6 cellular contexts compared by ENCODE assay signal in the genomic region with DNA sequence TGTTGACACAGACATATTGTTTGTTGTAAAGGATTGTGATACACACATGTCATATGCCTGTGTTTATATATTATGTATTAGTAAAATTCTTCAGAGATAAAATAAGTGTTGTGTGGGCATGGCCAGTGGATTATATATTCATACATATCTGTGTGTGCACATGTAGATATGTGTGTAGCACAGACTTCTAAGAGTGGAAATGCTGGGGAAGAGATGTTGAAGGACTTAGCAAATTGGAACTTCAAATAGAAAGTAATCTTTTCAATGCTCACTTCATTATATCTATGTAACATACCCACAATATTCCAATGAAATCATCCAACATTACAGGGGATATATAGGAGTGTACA.
"Had no signal": no experiment of that assay in that cellular context is flagged by ENCODE, and none has a peak within 500 bp of the region (broad histone marks: within the 10 kb centered on the region; RNA-seq: fewer than 3 reads in every experiment).

No MANE protein-coding gene starts in this region.

- H2AFZ ChIP-seq: GM23338 had no signal

- H3K36me3 Mint-ChIP-seq: IgD-negative memory B cell had no signal

- H3K4me3 Mint-ChIP-seq: GM23338, H9, IgD-negative memory B cell had no signal

- ATAC-seq: GM23338, HepG2 had no signal

- H3K4me1 Mint-ChIP-seq: GM23338, H9, IgD-negative memory B cell had no signal

- H3K4me3 ChIP-seq: GM23338 had no signal

- H3K27ac ChIP-seq: HL-60 had no signal

- H3K27ac Mint-ChIP-seq: GM23338, H9, IgD-negative memory B cell had no signal

- DNase-seq: H9, HCEC 1CT had no signal

- H3K4me2 ChIP-seq: GM23338 had no signal

- H3K9me3 Mint-ChIP-seq: GM23338, H9 had no signal

- H3K27me3 Mint-ChIP-seq: IgD-negative memory B cell had no signal
